Comparison of ENCODE assay signal across 30 cellular contexts in the genomic region with DNA sequence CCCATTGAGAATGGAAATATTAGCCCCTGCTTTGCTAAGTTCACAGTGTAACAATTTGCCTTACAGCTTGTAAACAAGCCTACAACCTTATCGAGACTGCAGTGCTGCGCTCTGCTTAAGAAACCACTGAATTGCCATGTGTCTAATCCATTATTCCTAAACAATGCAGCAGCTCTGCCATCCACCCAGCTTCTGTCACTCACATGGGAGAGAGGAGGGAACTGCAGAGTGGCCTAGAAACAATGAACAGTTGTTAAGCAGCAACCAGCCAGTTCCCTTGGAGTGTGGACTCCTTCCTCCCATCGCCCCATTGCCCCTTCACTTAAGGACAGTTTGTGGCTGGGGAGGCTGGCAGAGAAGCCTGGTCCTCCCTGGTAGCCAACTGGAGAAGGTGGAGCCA. TPM values are rescaled to one million over a fixed set of nuclear protein-coding genes. Genes with fewer than 3 reads are reported as not detected.
DNase-seq lines count a peak whose midpoint lies in the region; ATAC-seq and TF ChIP-seq lines count a peak whose summit lies in the region.
"Had no signal": no experiment of that assay in that cellular context is flagged by ENCODE, and none has a peak within 500 bp of the region (broad histone marks: within the 10 kb centered on the region; RNA-seq: fewer than 3 reads in every experiment).

No MANE protein-coding gene starts in this region.

- peaks cover 8% of the 10 kb centered on the region for H3K36me3 ChIP-seq in endodermal cell (ENCODE audit: control insufficient read depth, insufficient read depth, low read length)
- no peaks in the 10 kb centered on the region for H3K36me3 ChIP-seq in neural cell (ENCODE audit: insufficient read depth, low read length)
- H3K36me3 ChIP-seq: colonic mucosa, ovary, right atrium auricular region, stomach, upper lobe of left lung had no signal

- DNase-seq in endodermal cell (peak; percentile 59), OCI-M1 (lab: John Stamatoyannopoulos, UW) (no peak), iPS-NIHi7 (ENCODE audit: extremely low spot score) (no peak)
- DNase-seq: activated CD4-positive, alpha-beta T cell treated with anti-CD3 and anti-CD28 coated beads for 48 hours; activated naive CD4-positive, alpha-beta T cell; activated T-cell treated with anti-CD3 and anti-CD28 coated beads, Interleukin-2, amount 50 U/mL, for 24 hours; CD4-positive, alpha-beta T cell; colonic mucosa; EL; foreskin keratinocyte; GOT3; mesenchymal stem cell; naive B cell; NCI-H510A; NK-92 treated with Interleukin-12 subunit alpha and Interleukin-12 subunit beta, amount 100 ng/mL, for 24 hours; ovary; SIG-M5; stimulated activated CD4-positive, alpha-beta T cell treated with anti-CD3 and anti-CD28 coated beads, Interleukin-2, amount 100 ng/mL, for 24 hours; stomach; T-helper 9 cell; upper lobe of left lung; WERI-Rb-1 had no signal

- ATAC-seq in GM21619 (IDR thresholded peaks at IDR 0.05; ENCODE audit: unreplicated experiment) = no peak
- ATAC-seq: esophagus mucosa, foreskin keratinocyte, Panc1 had no signal

- H3K27me3 Mint-ChIP-seq in endodermal cell (ENCODE audit: insufficient read depth) = no peaks in the 10 kb centered on the region
- H3K27me3 Mint-ChIP-seq: activated T-cell treated with anti-CD3 and anti-CD28 coated beads, Interleukin-2, amount 50 U/mL, for 24 hours; CD4-positive, alpha-beta T cell had no signal

- H2AFZ ChIP-seq in neural cell (ENCODE audit: low read depth, low read length) = peak overlapping the region; percentile 65

- H3K9ac ChIP-seq in endodermal cell (ENCODE audit: extremely low read depth, low read length, poor library complexity, severe bottlenecking) (no peak overlapping the region), neural cell (ENCODE audit: low read length) (no peak overlapping the region)

- H3K4me1 ChIP-seq in endodermal cell (ENCODE audit: control insufficient read depth, insufficient read depth, low read length) = peaks cover 7% of the 10 kb centered on the region
- H3K4me1 ChIP-seq: colonic mucosa, right atrium auricular region, stomach, upper lobe of left lung had no signal

- no peaks in the 10 kb centered on the region for H3F3A ChIP-seq in neural cell (ENCODE audit: insufficient read depth, low read length, poor library complexity, severe bottlenecking)

- H3K9me2 ChIP-seq in neural cell (ENCODE audit: insufficient read depth, low read length) = no peaks in the 10 kb centered on the region

- peaks cover 3% of the 10 kb centered on the region for H3K9me3 Mint-ChIP-seq in endodermal cell
- H3K9me3 Mint-ChIP-seq: brain; CD4-positive, alpha-beta T cell; naive B cell had no signal

- H4K20me1 ChIP-seq in neural cell (ENCODE audit: insufficient read depth) = no peaks in the 10 kb centered on the region

- TF ChIP-seq CTCF in endodermal cell (conservative IDR thresholded peaks at IDR 0.05) (no peak), neural cell (IDR thresholded peaks at IDR 0.05; ENCODE audit: poor library complexity, severe bottlenecking) (no peak)

- TF ChIP-seq EP300 in neural cell (conservative IDR thresholded peaks at IDR 0.05; ENCODE audit: poor library complexity, severe bottlenecking) = no peak

- H3K4me2 ChIP-seq in neural cell (ENCODE audit: low read length) = no peak overlapping the region

- 71 to 80% methylated on average over 2 to 3 of the region's 3 CpGs for WGBS in endodermal cell (ENCODE audit: insufficient coverage in 1 of 2, insufficient read length in 1 of 2), 2 experiments

- no peak for TF ChIP-seq RAD21 in neural cell (conservative IDR thresholded peaks at IDR 0.05)

- no peak overlapping the region for H3K27ac Mint-ChIP-seq in endodermal cell
- H3K27ac Mint-ChIP-seq: activated T-cell treated with anti-CD3 and anti-CD28 coated beads, Interleukin-2, amount 50 U/mL, for 24 hours; CD4-positive, alpha-beta T cell had no signal

- no peaks in the 10 kb centered on the region for H3K27me3 ChIP-seq in endodermal cell (ENCODE audit: control insufficient read depth, insufficient read depth, low read length, poor library complexity, severe bottlenecking)
- no peaks in the 10 kb centered on the region for H3K27me3 ChIP-seq in neural cell (ENCODE audit: insufficient read depth, low read depth, low read length)
- H3K27me3 ChIP-seq: colonic mucosa, foreskin keratinocyte, ovary, right atrium auricular region, stomach, upper lobe of left lung had no signal

- H3K4me3 ChIP-seq in endodermal cell (ENCODE audit: low read length) (no peak overlapping the region), neural cell (ENCODE audit: low read length) (no peak overlapping the region)
- H3K4me3 ChIP-seq: colonic mucosa, ovary, right atrium auricular region, stomach, upper lobe of left lung had no signal

- H3K36me3 Mint-ChIP-seq in endodermal cell (ENCODE audit: low read depth) = peaks cover 11% of the 10 kb centered on the region
- H3K36me3 Mint-ChIP-seq: brain had no signal

- H3K9me3 ChIP-seq in endodermal cell (ENCODE audit: control insufficient read depth, low read length) = peaks cover 19% of the 10 kb centered on the region
- no peaks in the 10 kb centered on the region for H3K9me3 ChIP-seq in neural cell (ENCODE audit: low read length)
- H3K9me3 ChIP-seq: colonic mucosa, ovary, right atrium auricular region, stomach, upper lobe of left lung had no signal

- no peak overlapping the region for H3K4me3 Mint-ChIP-seq in endodermal cell
- H3K4me3 Mint-ChIP-seq: activated T-cell treated with anti-CD3 and anti-CD28 coated beads, Interleukin-2, amount 50 U/mL, for 24 hours; brain; CD4-positive, alpha-beta T cell; naive B cell had no signal

- peaks cover 22% of the 10 kb centered on the region for H3K4me1 Mint-ChIP-seq in endodermal cell
- H3K4me1 Mint-ChIP-seq: naive B cell had no signal

- peak overlapping the region; percentile 56 for H3K27ac ChIP-seq in angular gyrus (ENCODE audit: low read depth, low read length)
- H3K27ac ChIP-seq in endodermal cell (ENCODE audit: low read depth, low read length) = peak overlapping the region; percentile 54
- peak overlapping the region; percentile 25 for H3K27ac ChIP-seq in neural cell (ENCODE audit: low read length)
- H3K27ac ChIP-seq in temporal lobe (ENCODE audit: low read depth, low read length) = peak overlapping the region; percentile 64
- H3K27ac ChIP-seq: colonic mucosa, foreskin keratinocyte, ovary, right atrium auricular region, stomach, upper lobe of left lung, WERI-Rb-1 had no signal

- H3K79me2 ChIP-seq in neural cell (replicated peaks; ENCODE audit: insufficient read depth, low read length) = no peaks in the 10 kb centered on the region

TF ChIP-seq in neural cell, 6 proteins besides CTCF, POLR2A, EP300 and RAD21:
- TF ChIP-seq, protein P1, sequence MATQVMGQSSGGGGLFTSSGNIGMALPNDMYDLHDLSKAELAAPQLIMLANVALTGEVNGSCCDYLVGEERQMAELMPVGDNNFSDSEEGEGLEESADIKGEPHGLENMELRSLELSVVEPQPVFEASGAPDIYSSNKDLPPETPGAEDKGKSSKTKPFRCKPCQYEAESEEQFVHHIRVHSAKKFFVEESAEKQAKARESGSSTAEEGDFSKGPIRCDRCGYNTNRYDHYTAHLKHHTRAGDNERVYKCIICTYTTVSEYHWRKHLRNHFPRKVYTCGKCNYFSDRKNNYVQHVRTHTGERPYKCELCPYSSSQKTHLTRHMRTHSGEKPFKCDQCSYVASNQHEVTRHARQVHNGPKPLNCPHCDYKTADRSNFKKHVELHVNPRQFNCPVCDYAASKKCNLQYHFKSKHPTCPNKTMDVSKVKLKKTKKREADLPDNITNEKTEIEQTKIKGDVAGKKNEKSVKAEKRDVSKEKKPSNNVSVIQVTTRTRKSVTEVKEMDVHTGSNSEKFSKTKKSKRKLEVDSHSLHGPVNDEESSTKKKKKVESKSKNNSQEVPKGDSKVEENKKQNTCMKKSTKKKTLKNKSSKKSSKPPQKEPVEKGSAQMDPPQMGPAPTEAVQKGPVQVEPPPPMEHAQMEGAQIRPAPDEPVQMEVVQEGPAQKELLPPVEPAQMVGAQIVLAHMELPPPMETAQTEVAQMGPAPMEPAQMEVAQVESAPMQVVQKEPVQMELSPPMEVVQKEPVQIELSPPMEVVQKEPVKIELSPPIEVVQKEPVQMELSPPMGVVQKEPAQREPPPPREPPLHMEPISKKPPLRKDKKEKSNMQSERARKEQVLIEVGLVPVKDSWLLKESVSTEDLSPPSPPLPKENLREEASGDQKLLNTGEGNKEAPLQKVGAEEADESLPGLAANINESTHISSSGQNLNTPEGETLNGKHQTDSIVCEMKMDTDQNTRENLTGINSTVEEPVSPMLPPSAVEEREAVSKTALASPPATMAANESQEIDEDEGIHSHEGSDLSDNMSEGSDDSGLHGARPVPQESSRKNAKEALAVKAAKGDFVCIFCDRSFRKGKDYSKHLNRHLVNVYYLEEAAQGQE (IDR thresholded peaks at IDR 0.05; ENCODE audit: borderline replicate concordance) = peak; percentile 41
- TF ChIP-seq POLR2AphosphoS5 (IDR thresholded peaks at IDR 0.05) (peak; percentile 39), EZH2 (IDR thresholded peaks at IDR 0.05; ENCODE audit: borderline replicate concordance, insufficient read depth, low read length, poor library complexity, severe bottlenecking) (no peak)

RNA-seq across cellular contexts. Expression of a gene that starts 42.9 kb away (rescaled TPM):
- total RNA-seq in endodermal cell (not detected), temporal lobe (under 0.01 TPM)
- polyA plus RNA-seq in endodermal cell (2013, experiment 1 of 2) = not detected
- not detected for polyA plus RNA-seq in endodermal cell (2013, experiment 2 of 2)
- polyA plus RNA-seq in neural cell = not detected in 2 replicates
- not detected in 2 replicates for polyA minus RNA-seq in neural cell
- total RNA-seq: foreskin keratinocyte had no signal
- polyA plus RNA-seq: foreskin keratinocyte had no signal
